12 cellular contexts compared by ENCODE assay signal in the genomic region with DNA sequence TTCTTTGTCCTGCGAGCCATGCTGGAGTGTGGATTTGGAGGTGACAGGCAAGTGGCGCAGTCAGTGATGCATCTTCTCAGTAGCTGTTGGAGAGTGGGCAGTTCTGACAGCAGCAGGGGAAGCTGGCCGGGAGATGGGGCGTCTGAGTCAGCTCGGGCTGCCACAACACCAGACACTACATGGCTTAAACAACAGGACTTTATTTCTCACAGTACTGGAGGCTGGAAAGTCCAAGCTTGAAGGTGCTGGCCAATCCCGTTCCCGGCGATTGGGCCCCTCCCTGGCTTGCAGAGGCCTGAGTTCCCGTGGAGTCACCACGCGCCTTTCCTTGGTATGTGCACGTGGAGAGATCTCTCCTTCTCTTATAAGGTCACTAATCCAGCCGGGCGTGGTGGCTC. TPM values are rescaled to one million over a fixed set of nuclear protein-coding genes. Genes with fewer than 3 reads are reported as not detected.
DNase-seq lines count a peak whose midpoint lies in the region; TF ChIP-seq lines count a peak whose summit lies in the region.
"Had no signal": no experiment of that assay in that cellular context is flagged by ENCODE, and none has a peak within 500 bp of the region (broad histone marks: within the 10 kb centered on the region; RNA-seq: fewer than 3 reads in every experiment).

No MANE protein-coding gene starts in this region.

- in situ Hi-C loops in SK-MEL-5 (cut with HindIII; ENCODE audit: low pct_unique_long_range_greater_than_20kb, low sequenced_read_pairs) (no loop called here), ACHN (cut with HindIII; ENCODE audit: low pct_ligation_motif_present, low pct_unique_long_range_greater_than_20kb, low sequenced_read_pairs) (no loop called here)

- H3K4me3 Mint-ChIP-seq in T-helper 1 cell treated with Interleukin-12 subunit alpha and Interleukin-12 subunit beta and Interleukin-4 antibody, amounts not matched to agents 30 μg/mL and 1 μg/mL, for 36 hours = no peak overlapping the region
- H3K4me3 Mint-ChIP-seq in stimulated activated naive CD8-positive, alpha-beta T cell treated with anti-CD3 and anti-CD28 coated beads, Interleukin-15, Interleukin-2, amounts not matched to agents 100 ng/mL and 50 ng/mL, for 24 hours = no peak overlapping the region

- DNase-seq in T-helper 1 cell = no peak
- DNase-seq in SK-MEL-5 (ENCODE audit: low read depth, low spot score) = peak; percentile 54
- peak; percentile 76 for DNase-seq in fibroblast of mammary gland (ENCODE audit: low read depth)
- DNase-seq in NCI-H345 treated with DMSO at 0.1 percent for 48 hours (lab: John Stamatoyannopoulos, UW; ENCODE audit: unreplicated experiment) = no peak
- no peak for DNase-seq in iPS-NIHi7 (ENCODE audit: extremely low spot score)
- no peak for DNase-seq in ACHN
- DNase-seq: 8988T; activated T-cell treated with anti-CD3 and anti-CD28 coated beads, Interleukin-2, amount 50 U/mL, for 4 hours; NCI-H187 treated with DMSO at 0.1 percent for 48 hours; stimulated activated CD4-positive, alpha-beta T cell treated with anti-CD3 and anti-CD28 coated beads, Interleukin-4, amount 100 ng/mL, for 1 hour had no signal

- peaks cover 13% of the 10 kb centered on the region for H3K27me3 Mint-ChIP-seq in T-helper 1 cell treated with Interleukin-12 subunit alpha and Interleukin-12 subunit beta and Interleukin-4 antibody, amounts not matched to agents 30 μg/mL and 1 μg/mL, for 36 hours (ENCODE audit: low read depth)
- H3K27me3 Mint-ChIP-seq in stimulated activated naive CD8-positive, alpha-beta T cell treated with anti-CD3 and anti-CD28 coated beads, Interleukin-15, Interleukin-2, amounts not matched to agents 100 ng/mL and 50 ng/mL, for 24 hours = peaks cover 4% of the 10 kb centered on the region

- peaks cover 30% of the 10 kb centered on the region for H3K4me1 Mint-ChIP-seq in T-helper 1 cell treated with Interleukin-12 subunit alpha and Interleukin-12 subunit beta and Interleukin-4 antibody, amounts not matched to agents 30 μg/mL and 1 μg/mL, for 36 hours (ENCODE audit: low read depth)
- H3K4me1 Mint-ChIP-seq in stimulated activated naive CD8-positive, alpha-beta T cell treated with anti-CD3 and anti-CD28 coated beads, Interleukin-15, Interleukin-2, amounts not matched to agents 100 ng/mL and 50 ng/mL, for 24 hours (ENCODE audit: low read depth) = peaks cover 39% of the 10 kb centered on the region

- no peak overlapping the region for H3K4me3 ChIP-seq in fibroblast of mammary gland (ENCODE audit: control insufficient read depth, low read depth, low read length)

- H3K27ac Mint-ChIP-seq in T-helper 1 cell treated with Interleukin-12 subunit alpha and Interleukin-12 subunit beta and Interleukin-4 antibody, amounts not matched to agents 30 μg/mL and 1 μg/mL, for 36 hours = peak overlapping the region; percentile 78
- peak overlapping the region; percentile 88 for H3K27ac Mint-ChIP-seq in stimulated activated naive CD8-positive, alpha-beta T cell treated with anti-CD3 and anti-CD28 coated beads, Interleukin-15, Interleukin-2, amounts not matched to agents 100 ng/mL and 50 ng/mL, for 24 hours

- peak; percentile 11 for TF ChIP-seq CTCF in fibroblast of mammary gland (conservative IDR thresholded peaks at IDR 0.05; ENCODE audit: control insufficient read depth, insufficient read depth, low read depth, low read length)

- H3K9me3 Mint-ChIP-seq in T-helper 1 cell treated with Interleukin-12 subunit alpha and Interleukin-12 subunit beta and Interleukin-4 antibody, amounts not matched to agents 30 μg/mL and 1 μg/mL, for 36 hours = no peaks in the 10 kb centered on the region
- no peaks in the 10 kb centered on the region for H3K9me3 Mint-ChIP-seq in stimulated activated naive CD8-positive, alpha-beta T cell treated with anti-CD3 and anti-CD28 coated beads, Interleukin-15, Interleukin-2, amounts not matched to agents 100 ng/mL and 50 ng/mL, for 24 hours
- H3K9me3 Mint-ChIP-seq: activated T-cell treated with anti-CD3 and anti-CD28 coated beads, Interleukin-2, amount 50 U/mL, for 4 hours had no signal

- H3K36me3 Mint-ChIP-seq in T-helper 1 cell treated with Interleukin-12 subunit alpha and Interleukin-12 subunit beta and Interleukin-4 antibody, amounts not matched to agents 30 μg/mL and 1 μg/mL, for 36 hours (ENCODE audit: low read depth) = no peaks in the 10 kb centered on the region
- H3K36me3 Mint-ChIP-seq in stimulated activated naive CD8-positive, alpha-beta T cell treated with anti-CD3 and anti-CD28 coated beads, Interleukin-15, Interleukin-2, amounts not matched to agents 100 ng/mL and 50 ng/mL, for 24 hours (ENCODE audit: low read depth) = no peaks in the 10 kb centered on the region

RNA-seq across cellular contexts. Expression of gene SLC27A3, which starts 16.6 kb away (rescaled TPM):
- 174 and 184 TPM in 2 replicates for total RNA-seq in SK-MEL-5 (2014; rRNA removed; shearing (Covaris generic))
- 225 and 228 TPM in 2 replicates for polyA plus RNA-seq in SK-MEL-5 (2015; cell fraction: cytosol; rRNA removed)
- polyA plus RNA-seq in SK-MEL-5 (2015; cell fraction: nucleus; rRNA removed) = 398 and 617 TPM in 2 replicates

Comparison
In these comparisons a context has a peak if more than half of its experiments do, and no peak if none do; other contexts are left out.
1. DNase-seq: peak in SK-MEL-5 (single experiment) and fibroblast of mammary gland (single experiment); none in T-helper 1 cell (0 of 5), NCI-H345 treated with DMSO at 0.1 percent for 48 hours (single experiment), iPS-NIHi7 (single experiment) and ACHN (single experiment).